ENCODE assay signal across 27 cellular contexts in the genomic region with DNA sequence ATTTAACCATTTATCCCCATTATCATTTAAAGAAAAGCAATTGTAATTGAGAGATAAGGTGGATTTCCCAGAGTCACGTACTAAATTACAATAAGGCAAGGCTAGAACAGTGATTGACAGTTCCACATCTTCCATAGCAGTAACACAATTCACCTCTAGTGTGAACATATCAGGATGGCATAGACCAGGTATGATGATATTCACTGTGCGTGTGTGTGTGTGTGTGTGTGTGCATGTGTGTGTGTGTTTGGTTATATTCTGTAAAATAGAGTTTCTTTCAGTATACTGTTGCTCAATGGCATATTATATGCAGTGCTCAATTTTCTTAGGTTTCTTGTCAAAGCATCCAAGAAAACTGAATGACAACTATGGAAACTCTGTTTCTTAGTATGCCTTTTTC. TPM values are rescaled to one million over a fixed set of nuclear protein-coding genes. Genes with fewer than 3 reads are reported as not detected.
"Had no signal": no experiment of that assay in that cellular context is flagged by ENCODE, and none has a peak within 500 bp of the region (broad histone marks: within the 10 kb centered on the region; RNA-seq: fewer than 3 reads in every experiment).

No MANE protein-coding gene starts in this region.

- H3K4me3 Mint-ChIP-seq: activated CD4-positive, alpha-beta T cell treated with anti-CD3 and anti-CD28 coated beads for 36 hours; activated naive CD8-positive, alpha-beta T cell; activated T-cell treated with anti-CD3 and anti-CD28 coated beads, Interleukin-2, amount 50 U/mL, for 72 hours; endodermal cell; immature natural killer cell; mesothelial cell of epicardium; naive B cell; nephron progenitor cell; stimulated activated naive B cell treated with anti-CD40 and anti-IgM and Interleukin-4, amounts not matched to agents 10 μg/mL and 1 μg/mL and 100 μg/mL, for 72 hours had no signal

- H3K27me3 Mint-ChIP-seq: activated CD4-positive, alpha-beta T cell treated with anti-CD3 and anti-CD28 coated beads for 36 hours had no signal

- H3K9me3 Mint-ChIP-seq: activated T-cell treated with anti-CD3 and anti-CD28 coated beads, Interleukin-2, amount 50 U/mL, for 72 hours; endodermal cell; mesothelial cell of epicardium; naive B cell; nephron progenitor cell; stimulated activated naive B cell treated with anti-CD40 and anti-IgM and Interleukin-4, amounts not matched to agents 10 μg/mL and 1 μg/mL and 100 μg/mL, for 72 hours had no signal

- ATAC-seq: activated CD4-positive, alpha-beta T cell treated with anti-CD3 and anti-CD28 coated beads for 36 hours; activated T-cell treated with anti-CD3 and anti-CD28 coated beads, Interleukin-2, amount 50 U/mL, for 72 hours; esophagus mucosa; heart left ventricle; left colon; stimulated activated naive B cell treated with anti-CD40 and anti-IgM and Interleukin-4, amounts not matched to agents 10 μg/mL and 1 μg/mL and 100 μg/mL, for 72 hours had no signal

- H3K27ac Mint-ChIP-seq: activated CD4-positive, alpha-beta T cell treated with anti-CD3 and anti-CD28 coated beads for 36 hours; activated naive CD8-positive, alpha-beta T cell; activated T-cell treated with anti-CD3 and anti-CD28 coated beads, Interleukin-2, amount 50 U/mL, for 72 hours; endodermal cell; immature natural killer cell; mesothelial cell of epicardium; naive B cell; nephron progenitor cell; stimulated activated naive B cell treated with anti-CD40 and anti-IgM and Interleukin-4, amounts not matched to agents 10 μg/mL and 1 μg/mL and 100 μg/mL, for 72 hours had no signal

- DNase-seq: activated CD4-positive, alpha-beta T cell treated with anti-CD3 and anti-CD28 coated beads for 36 hours; activated CD4-positive, CD25-positive, alpha-beta regulatory T cell; activated effector memory CD4-positive, alpha-beta T cell treated with Interleukin-2 at 50 U/mL for 16 hours; activated naive CD4-positive, alpha-beta T cell treated with Interleukin-2 at 50 U/mL for 16 hours; activated T-cell treated with anti-CD3 and anti-CD28 coated beads for 4 hours; activated T-cell treated with anti-CD3 and anti-CD28 coated beads, Interleukin-2, amount 50 U/mL, for 72 hours; anterior cingulate cortex; cerebellar nuclear complex; heart left ventricle; immature natural killer cell; kidney; left colon; naive B cell; nephron progenitor cell; ovary; stimulated activated CD4-positive, alpha-beta T cell treated with anti-CD3 and anti-CD28 coated beads, Interleukin-1b, Interleukin-23, amount 100 ng/mL, for 48 hours; stimulated activated CD4-positive, alpha-beta T cell treated with anti-CD3 and anti-CD28 coated beads, Interleukin-4, amount 100 ng/mL, for 4 hours; stimulated activated CD8-positive, alpha-beta memory T cell treated with anti-CD3 and anti-CD28 coated beads, Interleukin-4, amount 100 ng/mL, for 48 hours; stimulated activated naive B cell treated with anti-CD40 and anti-IgM and Interleukin-4, amounts not matched to agents 10 μg/mL and 1 μg/mL and 100 μg/mL, for 72 hours; stomach; thyroid gland; upper lobe of left lung had no signal

- H3K36me3 Mint-ChIP-seq: activated naive CD8-positive, alpha-beta T cell; immature natural killer cell; mesothelial cell of epicardium; naive B cell; stimulated activated naive B cell treated with anti-CD40 and anti-IgM and Interleukin-4, amounts not matched to agents 10 μg/mL and 1 μg/mL and 100 μg/mL, for 72 hours had no signal

- H3K4me1 Mint-ChIP-seq: activated CD4-positive, alpha-beta T cell treated with anti-CD3 and anti-CD28 coated beads for 36 hours; immature natural killer cell; mesothelial cell of epicardium; naive B cell; stimulated activated naive B cell treated with anti-CD40 and anti-IgM and Interleukin-4, amounts not matched to agents 10 μg/mL and 1 μg/mL and 100 μg/mL, for 72 hours had no signal

RNA-seq across cellular contexts. Expression of a gene that starts 1.7 kb away (rescaled TPM):
- polyA plus RNA-seq: immature natural killer cell had no signal

RNA-seq across cellular contexts. Expression of a gene that starts 37.1 kb away (rescaled TPM):
- total RNA-seq: smooth muscle cell had no signal
- polyA plus RNA-seq: immature natural killer cell, smooth muscle cell had no signal
